17 cellular contexts compared by ENCODE assay signal in genomic region chr1:42786097-42786496, GRCh38. TPM values are rescaled to one million over a fixed set of nuclear protein-coding genes. Genes with fewer than 3 reads are reported as not detected.
DNase-seq lines count a peak whose midpoint lies in the region; ATAC-seq and TF ChIP-seq lines count a peak whose summit lies in the region.
"Had no signal": no experiment of that assay in that cellular context is flagged by ENCODE, and none has a peak within 500 bp of the region (broad histone marks: within the 10 kb centered on the region; RNA-seq: fewer than 3 reads in every experiment).

No MANE protein-coding gene starts in this region.

- H3K4me1 ChIP-seq in left ventricle myocardium inferior: peaks cover 19% of the 10 kb centered on the region
- no peaks in the 10 kb centered on the region for H3K4me1 ChIP-seq in aorta (ENCODE audit: control insufficient read depth in 1 of 2, insufficient read depth in 2 of 2, low read length in 2 of 2)

- WGBS in aorta, 2 donors: 59 to 65% methylated on average over 5 of the region's 5 CpGs

- no peaks in the 10 kb centered on the region for H3K9me3 ChIP-seq in left ventricle myocardium inferior (replicated peaks)
- no peaks in the 10 kb centered on the region for H3K9me3 ChIP-seq in aorta (ENCODE audit: control insufficient read depth, low read length)
- H3K9me3 ChIP-seq: tibial artery had no signal

- no peak overlapping the region for H3K27ac ChIP-seq in left ventricle myocardium inferior (replicated peaks)
- no peak overlapping the region for H3K27ac ChIP-seq in aorta (ENCODE audit: low read depth in 1 of 2, low read length in 2 of 2)
- H3K27ac ChIP-seq: tibial artery had no signal

- no peak overlapping the region for H3K4me3 Mint-ChIP-seq in glutamatergic neuron (ENCODE audit: unreplicated experiment)

- TF ChIP-seq CTCF in left ventricle myocardium inferior (IDR thresholded peaks at IDR 0.05; ENCODE audit: borderline replicate concordance) (no peak), glutamatergic neuron (IDR thresholded peaks at IDR 0.05; ENCODE audit: partially characterized antibody, unreplicated experiment) (no peak)

- intact Hi-C loops in Right ventricle myocardium superior (cut with DNase I): no loop called here
- intact Hi-C loops in left ventricle myocardium inferior (cut with micrococcal nuclease): no loop called here
- intact Hi-C loops in aorta (cut with DNase I): no loop called here

- H3K36me3 ChIP-seq in left ventricle myocardium inferior (peaks cover 13% of the 10 kb centered on the region), H7 (replicated peaks; ENCODE audit: control insufficient read depth, insufficient read depth, low read length) (peaks cover 6% of the 10 kb centered on the region), aorta (ENCODE audit: control insufficient read depth in 1 of 2, insufficient read depth in 2 of 2, low read length in 1 of 2) (no peaks in the 10 kb centered on the region)

- peaks cover 21% of the 10 kb centered on the region for H3K4me1 Mint-ChIP-seq in glutamatergic neuron (ENCODE audit: low read depth, unreplicated experiment)

- H3K27me3 ChIP-seq in left ventricle myocardium inferior (ENCODE audit: low read depth) (no peaks in the 10 kb centered on the region), H7 (ENCODE audit: control insufficient read depth, insufficient read depth, low read length) (no peaks in the 10 kb centered on the region; the same call in 1 of the 2 replicates), aorta (ENCODE audit: control insufficient read depth in 1 of 2, insufficient read depth in 2 of 2, low read length in 1 of 2) (no peaks in the 10 kb centered on the region)
- H3K27me3 ChIP-seq: tibial artery had no signal

- no peak overlapping the region for H3K4me3 ChIP-seq in left ventricle myocardium inferior
- H3K4me3 ChIP-seq in H7 (ENCODE audit: insufficient read depth, low read depth, low read length): no peak overlapping the region
- no peak overlapping the region for H3K4me3 ChIP-seq in aorta (ENCODE audit: low read length in 2 of 2)

- H3K27me3 Mint-ChIP-seq in glutamatergic neuron (ENCODE audit: unreplicated experiment): peaks cover 7% of the 10 kb centered on the region

- peaks cover 2% of the 10 kb centered on the region for H3K9me3 Mint-ChIP-seq in glutamatergic neuron (ENCODE audit: unreplicated experiment)

- H3K27ac Mint-ChIP-seq in glutamatergic neuron (ENCODE audit: unreplicated experiment): peak overlapping the region; percentile 43

- no peak for DNase-seq in Right ventricle myocardium superior
- no peak for DNase-seq in left ventricle myocardium inferior
- peak; percentile 22 for DNase-seq in H7
- no peak for DNase-seq in glutamatergic neuron
- DNase-seq in aorta: no peak
- no peak for DNase-seq in DMS53 treated with DMSO at 0.1 percent for 48 hours (lab: John Stamatoyannopoulos, UW; ENCODE audit: unreplicated experiment)
- DNase-seq: foreskin melanocyte, HCEC 1CT, KG1, mammary epithelial cell, NCI-H1930, NCI-H2227 treated with DMSO at 0.1 percent for 48 hours, NCI-H774, SIG-M5, tibial artery had no signal

- peaks cover 5% of the 10 kb centered on the region for H3K36me3 Mint-ChIP-seq in glutamatergic neuron (ENCODE audit: unreplicated experiment)

- ATAC-seq in Right ventricle myocardium superior (ENCODE audit: poor library complexity) (peak; percentile 26), aorta (ENCODE audit: low FRiP score) (peak; percentile 22), HG02642 (IDR thresholded peaks at IDR 0.05; ENCODE audit: poor library complexity, unreplicated experiment) (no peak)

RNA-seq across cellular contexts. Expression of gene TMEM269, which starts 1.3 kb away (rescaled TPM):
- not detected for total RNA-seq in Right ventricle myocardium superior
- total RNA-seq in left ventricle myocardium inferior: not detected
- 1.00 and 1.1 TPM in 2 replicates for total RNA-seq in H7 (2014; rRNA removed; shearing (Covaris generic))
- 0.32 TPM for total RNA-seq in glutamatergic neuron (ENCODE audit: unreplicated experiment)
- total RNA-seq in aorta: under 1 TPM in 1 of 2 donors, not detected in 1; 0.13 TPM
- not detected for polyA plus RNA-seq in aorta
- total RNA-seq: HT1080 had no signal

RNA-seq across cellular contexts. Expression of gene C1orf50, which starts 19.0 kb away (rescaled TPM):
- 7.6 TPM for total RNA-seq in Right ventricle myocardium superior
- total RNA-seq in left ventricle myocardium inferior: 7.8 TPM
- total RNA-seq in H7 (2014; rRNA removed; shearing (Covaris generic)): 6.2 and 8.2 TPM in 2 replicates
- 21.6 TPM for total RNA-seq in glutamatergic neuron (ENCODE audit: unreplicated experiment)
- total RNA-seq in aorta: 1 to 10 TPM; 3.6 to 8.5 TPM
- polyA plus RNA-seq in aorta: 10 to 100 TPM in 1 of 2 donors, 1 to 10 TPM in 1; 1.6 to 10.6 TPM

RNA-seq across cellular contexts. Expression of gene P3H1, which starts 19.3 kb away (rescaled TPM):
- total RNA-seq in Right ventricle myocardium superior: 6.7 TPM
- total RNA-seq in left ventricle myocardium inferior: 8.6 TPM
- 139 and 148 TPM in 2 replicates for total RNA-seq in H7 (2014; rRNA removed; shearing (Covaris generic))
- 86.0 TPM for total RNA-seq in glutamatergic neuron (ENCODE audit: unreplicated experiment)
- total RNA-seq in aorta: 10 to 100 TPM; 37.7 to 54.6 TPM
- 10 to 100 TPM; 15.2 to 64.3 TPM for polyA plus RNA-seq in aorta

RNA-seq across cellular contexts. Expression of gene ERMAP, which starts 30.8 kb away (rescaled TPM):
- 3.6 TPM for total RNA-seq in Right ventricle myocardium superior
- 4.7 TPM for total RNA-seq in left ventricle myocardium inferior
- total RNA-seq in H7 (2014; rRNA removed; shearing (Covaris generic)): 4.6 and 5.0 TPM in 2 replicates
- 4.9 TPM for total RNA-seq in glutamatergic neuron (ENCODE audit: unreplicated experiment)
- total RNA-seq in aorta: 10 to 100 TPM in 1 of 2 donors, 1 to 10 TPM in 1; 7.1 to 12.8 TPM
- polyA plus RNA-seq in aorta: 10 to 100 TPM in 1 of 2 donors, 1 to 10 TPM in 1; 5.9 to 10.1 TPM

RNA-seq across cellular contexts. Expression of gene SVBP, which starts 31.1 kb away (rescaled TPM):
- total RNA-seq in Right ventricle myocardium superior: 9.6 TPM
- total RNA-seq in left ventricle myocardium inferior: 10.9 TPM
- 45.4 and 65.2 TPM in 2 replicates for total RNA-seq in H7 (2014; rRNA removed; shearing (Covaris generic))
- 100 TPM for total RNA-seq in glutamatergic neuron (ENCODE audit: unreplicated experiment)
- 10 to 100 TPM; 15.9 to 17.3 TPM for total RNA-seq in aorta
- polyA plus RNA-seq in aorta: 10 to 100 TPM; 37.0 to 37.8 TPM
